Comparison of ENCODE assay signal across 21 cellular contexts in genomic region chr10:78471326-78471722, GRCh38.
A peak's percentile ranks its signal among the peaks of the same experiment; 100 is the strongest.
DNase-seq lines count a peak whose midpoint lies in the region; ATAC-seq and TF ChIP-seq lines count a peak whose summit lies in the region.
"Had no signal": no experiment of that assay in that cellular context is flagged by ENCODE, and none has a peak within 500 bp of the region (broad histone marks: within the 10 kb centered on the region; RNA-seq: fewer than 3 reads in every experiment).

No MANE protein-coding gene starts in this region.

- TF ChIP-seq EP300 in stomach (IDR thresholded peaks at IDR 0.05), result no peak

- H3K9me3 Mint-ChIP-seq in WTC11 (peaks cover 11% of the 10 kb centered on the region), mesothelial cell of epicardium (no peaks in the 10 kb centered on the region)
- H3K9me3 Mint-ChIP-seq: CD4-positive, alpha-beta T cell; HFFc6; T-helper 1 cell treated with Interleukin-12 subunit alpha and Interleukin-12 subunit beta and Interleukin-4 antibody, amounts not matched to agents 30 μg/mL and 1 μg/mL, for 36 hours had no signal

- H3K27me3 Mint-ChIP-seq in WTC11 (ENCODE audit: low read depth) (peaks cover 2% of the 10 kb centered on the region; the same call in 1 of the 2 replicates), mesothelial cell of epicardium (ENCODE audit: low read depth) (no peaks in the 10 kb centered on the region)
- H3K27me3 Mint-ChIP-seq: CD4-positive, alpha-beta T cell had no signal

- no peak overlapping the region for H3K4me3 ChIP-seq in stomach
- H3K4me3 ChIP-seq in prostate gland, result no peak overlapping the region
- H3K4me3 ChIP-seq: esophagus squamous epithelium, left lung, MG63 had no signal

- H3K27ac ChIP-seq in stomach (peak overlapping the region in 3 of 5 donors; percentile 29 to 66 (median 66)), prostate gland (no peak overlapping the region)
- H3K27ac ChIP-seq: esophagus squamous epithelium, left lung, neutrophil, VCaP had no signal

- TF ChIP-seq POLR2A in stomach (IDR thresholded peaks at IDR 0.05) (no peak), prostate gland (IDR thresholded peaks at IDR 0.05) (no peak)

- intact Hi-C loops in stomach (cut with DNase I; ENCODE audit: low total_unique reads) (no loop called here), prostate gland (cut with DNase I) (no loop called here)

- peaks cover 0 to 27% (median 13%) of the 10 kb centered on the region in 4 donors for H3K4me1 ChIP-seq in stomach
- H3K4me1 ChIP-seq in prostate gland (replicated peaks), result no peaks in the 10 kb centered on the region
- H3K4me1 ChIP-seq: esophagus squamous epithelium, left lung had no signal

- peaks cover 9% of the 10 kb centered on the region for H3K36me3 Mint-ChIP-seq in WTC11
- peaks cover 5% of the 10 kb centered on the region for H3K36me3 Mint-ChIP-seq in mesothelial cell of epicardium
- H3K36me3 Mint-ChIP-seq: IgD-negative memory B cell had no signal

- peak; percentile 7 for DNase-seq in GM10248 (ENCODE audit: extremely low spot score)
- no peak for DNase-seq in WTC11 (ENCODE audit: low spot score)
- no peak for DNase-seq in mesothelial cell of epicardium (ENCODE audit: low spot score in 2 of 2, unreplicated experiment in 2 of 2)
- DNase-seq in stomach, result no peak
- DNase-seq in activated T-cell treated with anti-CD3 and anti-CD28 coated beads, Interleukin-2, amount 50 U/mL, for 48 hours, result no peak
- no peak for DNase-seq in prostate gland (ENCODE audit: low spot score)
- DNase-seq: activated CD4-positive, alpha-beta T cell treated with anti-CD3 and anti-CD28 coated beads, Interleukin-2, amount 50 U/mL, for 4 hours; activated naive CD4-positive, alpha-beta T cell treated with anti-CD3 and anti-CD28 coated beads, Interleukin-2, amount 50 U/mL, for 16 hours; CD4-positive, alpha-beta T cell; effector CD8-positive, alpha-beta T cell; esophagus squamous epithelium; glutamatergic neuron; HFFc6; left lung; SIG-M5 had no signal

- TF ChIP-seq CTCF in GM10248 (IDR thresholded peaks at IDR 0.05; ENCODE audit: control extremely low read depth, extremely low read depth, low read depth, missing control alignments) (no peak), WTC11 (IDR thresholded peaks at IDR 0.05) (no peak; the same call in 1 of the 2 replicates), mesothelial cell of epicardium (IDR thresholded peaks at IDR 0.05; ENCODE audit: unreplicated experiment) (no peak), stomach (IDR thresholded peaks at IDR 0.05) (no peak), prostate gland (IDR thresholded peaks at IDR 0.05) (no peak)

- H3K9me3 ChIP-seq in stomach, result no peaks in the 10 kb centered on the region
- H3K9me3 ChIP-seq in prostate gland, result no peaks in the 10 kb centered on the region
- H3K9me3 ChIP-seq: esophagus squamous epithelium, left lung, MG63, neutrophil had no signal

- POLR2A ChIA-PET in GM10248 (lab: Yijun Ruan, JAX), result no interaction called here
- POLR2A ChIA-PET in WTC11 (lab: Charles Lee), result no interaction called here

- no peak overlapping the region for H3K4me3 Mint-ChIP-seq in WTC11
- no peak overlapping the region for H3K4me3 Mint-ChIP-seq in mesothelial cell of epicardium
- H3K4me3 Mint-ChIP-seq: CD4-positive, alpha-beta T cell; HFFc6; IgD-negative memory B cell; T-helper 1 cell treated with Interleukin-12 subunit alpha and Interleukin-12 subunit beta and Interleukin-4 antibody, amounts not matched to agents 30 μg/mL and 1 μg/mL, for 36 hours had no signal

- H3K27me3 ChIP-seq in stomach, result no peaks in the 10 kb centered on the region
- H3K27me3 ChIP-seq in prostate gland (replicated peaks; ENCODE audit: insufficient read depth), result no peaks in the 10 kb centered on the region
- H3K27me3 ChIP-seq: left lung, MG63, neutrophil had no signal

- ATAC-seq in WTC11, result no peak
- no peak for ATAC-seq in HG03439 (IDR thresholded peaks at IDR 0.05; ENCODE audit: unreplicated experiment)

- CTCF ChIA-PET in GM10248 (lab: Yijun Ruan, JAX) (no interaction called here), WTC11 (lab: Charles Lee) (interaction anchor here (1.4 kb wide), 1 partner anchor 425 kb away, joined by 3 read pairs; no protein-coding TSS in a partner anchor)

- peaks cover 20% of the 10 kb centered on the region for H3K4me1 Mint-ChIP-seq in WTC11
- peaks cover 60% of the 10 kb centered on the region for H3K4me1 Mint-ChIP-seq in mesothelial cell of epicardium
- H3K4me1 Mint-ChIP-seq: IgD-negative memory B cell had no signal

- peak overlapping the region; percentile 28; the same call in 1 of the 2 replicates for H3K27ac Mint-ChIP-seq in WTC11
- H3K27ac Mint-ChIP-seq in mesothelial cell of epicardium, result peak overlapping the region; percentile 92
- H3K27ac Mint-ChIP-seq: CD4-positive, alpha-beta T cell; HFFc6; IgD-negative memory B cell; T-helper 1 cell treated with Interleukin-12 subunit alpha and Interleukin-12 subunit beta and Interleukin-4 antibody, amounts not matched to agents 30 μg/mL and 1 μg/mL, for 36 hours had no signal

- 82 to 88% (median 85%) methylated on average over 8 of the region's 8 CpGs for WGBS in stomach, 5 donors
- WGBS in prostate gland, result 83% methylated on average over 8 of the region's 8 CpGs

- H3K36me3 ChIP-seq in stomach, result no peaks in the 10 kb centered on the region
- no peaks in the 10 kb centered on the region for H3K36me3 ChIP-seq in prostate gland
- H3K36me3 ChIP-seq: esophagus squamous epithelium, left lung, MG63, neutrophil had no signal

TF ChIP-seq in WTC11, 78 proteins besides CTCF, POLR2A, EP300 and RAD21 (continues in another document):
- TF ChIP-seq USF2 (CRISPR knock-in tag; IDR thresholded peaks at IDR 0.05) (no peak), SP1 (CRISPR knock-in tag; conservative IDR thresholded peaks at IDR 0.05) (no peak), ZNF396 (CRISPR knock-in tag; IDR thresholded peaks at IDR 0.05; ENCODE audit: borderline replicate concordance) (no peak), RELA (CRISPR knock-in tag; IDR thresholded peaks at IDR 0.05; ENCODE audit: borderline replicate concordance) (no peak), EMX1 (CRISPR knock-in tag; IDR thresholded peaks at IDR 0.05) (no peak), FOXP4 (CRISPR knock-in tag; IDR thresholded peaks at IDR 0.05) (no peak), JUN (CRISPR knock-in tag; IDR thresholded peaks at IDR 0.05) (no peak), JAZF1 (CRISPR knock-in tag; IDR thresholded peaks at IDR 0.05) (no peak), KAT7 (CRISPR knock-in tag; IDR thresholded peaks at IDR 0.05; ENCODE audit: borderline replicate concordance) (no peak), MXD4 (CRISPR knock-in tag; IDR thresholded peaks at IDR 0.05; ENCODE audit: borderline replicate concordance) (no peak), NR3C1 (CRISPR knock-in tag; conservative IDR thresholded peaks at IDR 0.05; ENCODE audit: low read depth) (no peak), FOXJ3 (CRISPR knock-in tag; IDR thresholded peaks at IDR 0.05; ENCODE audit: borderline replicate concordance) (no peak)
- TF ChIP-seq, protein P1, sequence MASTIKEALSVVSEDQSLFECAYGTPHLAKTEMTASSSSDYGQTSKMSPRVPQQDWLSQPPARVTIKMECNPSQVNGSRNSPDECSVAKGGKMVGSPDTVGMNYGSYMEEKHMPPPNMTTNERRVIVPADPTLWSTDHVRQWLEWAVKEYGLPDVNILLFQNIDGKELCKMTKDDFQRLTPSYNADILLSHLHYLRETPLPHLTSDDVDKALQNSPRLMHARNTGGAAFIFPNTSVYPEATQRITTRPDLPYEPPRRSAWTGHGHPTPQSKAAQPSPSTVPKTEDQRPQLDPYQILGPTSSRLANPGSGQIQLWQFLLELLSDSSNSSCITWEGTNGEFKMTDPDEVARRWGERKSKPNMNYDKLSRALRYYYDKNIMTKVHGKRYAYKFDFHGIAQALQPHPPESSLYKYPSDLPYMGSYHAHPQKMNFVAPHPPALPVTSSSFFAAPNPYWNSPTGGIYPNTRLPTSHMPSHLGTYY (CRISPR knock-in tag; IDR thresholded peaks at IDR 0.05), result no peak

Comparison
In these comparisons a context has a peak if more than half of its experiments do, and no peak if none do; other contexts are left out.
1. H3K27ac ChIP-seq: peak in stomach (3 of 5); none in prostate gland (0 of 2).